Comparison of ENCODE assay signal across 7 cellular contexts in genomic region chr3:172808969-172809546, GRCh38. TPM values are rescaled to one million over a fixed set of nuclear protein-coding genes. Genes with fewer than 3 reads are reported as not detected.
A peak's percentile ranks its signal among the peaks of the same experiment; 100 is the strongest.
DNase-seq lines count a peak whose midpoint lies in the region; ATAC-seq and TF ChIP-seq lines count a peak whose summit lies in the region.

No MANE protein-coding gene starts in this region.

- no peaks in the 10 kb centered on the region for H3K9me3 ChIP-seq in Karpas-422 (ENCODE audit: low read length)

- peaks cover 15% of the 10 kb centered on the region for H3K36me3 Mint-ChIP-seq in activated T-helper 17 cell treated with anti-CD3 and anti-CD28 coated beads, Interleukin-2, amount 50 U/mL, for 72 hours (ENCODE audit: low read depth)

- no peaks in the 10 kb centered on the region for H3K9me3 Mint-ChIP-seq in activated T-helper 17 cell treated with anti-CD3 and anti-CD28 coated beads, Interleukin-2, amount 50 U/mL, for 72 hours

- ATAC-seq in GM19467 (IDR thresholded peaks at IDR 0.05; ENCODE audit: unreplicated experiment) (no peak), HG03439 (IDR thresholded peaks at IDR 0.05; ENCODE audit: unreplicated experiment) (no peak)
- ATAC-seq in activated T-helper 17 cell treated with anti-CD3 and anti-CD28 coated beads, Interleukin-2, amount 50 U/mL, for 72 hours (replicated peaks) = no peak

- no peaks in the 10 kb centered on the region for H3K4me1 ChIP-seq in Karpas-422 (ENCODE audit: low read length)

- no peaks in the 10 kb centered on the region for H4K20me1 ChIP-seq in Karpas-422 (ENCODE audit: insufficient read depth, low read depth, low read length)

- TF ChIP-seq CTCF in GM12864 (IDR thresholded peaks at IDR 0.05; ENCODE audit: low read depth, low read length, missing control alignments) = peak; percentile 8

- no peaks in the 10 kb centered on the region for H3K27me3 Mint-ChIP-seq in activated T-helper 17 cell treated with anti-CD3 and anti-CD28 coated beads, Interleukin-2, amount 50 U/mL, for 72 hours

- H3K4me3 Mint-ChIP-seq in activated T-helper 17 cell treated with anti-CD3 and anti-CD28 coated beads, Interleukin-2, amount 50 U/mL, for 72 hours = no peak overlapping the region

- H3K4me1 Mint-ChIP-seq in activated T-helper 17 cell treated with anti-CD3 and anti-CD28 coated beads, Interleukin-2, amount 50 U/mL, for 72 hours = no peaks in the 10 kb centered on the region

- no peak overlapping the region for H3K27ac ChIP-seq in Karpas-422 (ENCODE audit: low read length)

- H3K27ac Mint-ChIP-seq in activated T-helper 17 cell treated with anti-CD3 and anti-CD28 coated beads, Interleukin-2, amount 50 U/mL, for 72 hours = no peak overlapping the region

- H3K9me2 ChIP-seq in Karpas-422 (replicated peaks; ENCODE audit: insufficient read depth, low read length) = no peaks in the 10 kb centered on the region

- H3K4me2 ChIP-seq in Karpas-422 (ENCODE audit: low read depth, low read length, poor library complexity, severe bottlenecking) = no peak overlapping the region

- no peak for DNase-seq in GM12864 (ENCODE audit: low read depth)
- peak; percentile 73 for DNase-seq in Karpas-422
- peak; percentile 20 for DNase-seq in SIG-M5 (lab: John Stamatoyannopoulos, UW)
- DNase-seq in glomerular endothelial cell (ENCODE audit: extremely low read depth, low read depth, low spot score) = peak; percentile 64

- H2AFZ ChIP-seq in Karpas-422 (ENCODE audit: low read length) = no peak overlapping the region

- peaks cover 24% of the 10 kb centered on the region; the same call in 1 of the 2 replicates for H3K36me3 ChIP-seq in Karpas-422 (ENCODE audit: insufficient read depth, low read length)

- no peak overlapping the region for H3K9ac ChIP-seq in Karpas-422 (ENCODE audit: low read length)

- H3K27me3 ChIP-seq in Karpas-422 (ENCODE audit: low read length) = no peaks in the 10 kb centered on the region

- H3K79me2 ChIP-seq in Karpas-422 (ENCODE audit: low read length) = no peaks in the 10 kb centered on the region

- H3K4me3 ChIP-seq in GM12864 (ENCODE audit: low read depth, low read length) = no peak overlapping the region
- no peak overlapping the region for H3K4me3 ChIP-seq in Karpas-422 (ENCODE audit: low read length)

RNA-seq across cellular contexts. Expression of gene ECT2, which starts 58.5 kb away (rescaled TPM):
- 15.4 and 25.6 TPM in 2 replicates for total RNA-seq in Karpas-422 (2014; rRNA removed; shearing (Covaris generic); ENCODE audit: low replicate concordance)
- total RNA-seq in glomerular endothelial cell = 23.0 and 27.4 TPM in 2 replicates
- total RNA-seq in activated T-helper 17 cell treated with anti-CD3 and anti-CD28 coated beads, Interleukin-2, amount 50 U/mL, for 72 hours = 10 to 100 TPM; 43.3 to 54.0 TPM
